ENCODE assay signal across 2 cellular contexts in the genomic region with DNA sequence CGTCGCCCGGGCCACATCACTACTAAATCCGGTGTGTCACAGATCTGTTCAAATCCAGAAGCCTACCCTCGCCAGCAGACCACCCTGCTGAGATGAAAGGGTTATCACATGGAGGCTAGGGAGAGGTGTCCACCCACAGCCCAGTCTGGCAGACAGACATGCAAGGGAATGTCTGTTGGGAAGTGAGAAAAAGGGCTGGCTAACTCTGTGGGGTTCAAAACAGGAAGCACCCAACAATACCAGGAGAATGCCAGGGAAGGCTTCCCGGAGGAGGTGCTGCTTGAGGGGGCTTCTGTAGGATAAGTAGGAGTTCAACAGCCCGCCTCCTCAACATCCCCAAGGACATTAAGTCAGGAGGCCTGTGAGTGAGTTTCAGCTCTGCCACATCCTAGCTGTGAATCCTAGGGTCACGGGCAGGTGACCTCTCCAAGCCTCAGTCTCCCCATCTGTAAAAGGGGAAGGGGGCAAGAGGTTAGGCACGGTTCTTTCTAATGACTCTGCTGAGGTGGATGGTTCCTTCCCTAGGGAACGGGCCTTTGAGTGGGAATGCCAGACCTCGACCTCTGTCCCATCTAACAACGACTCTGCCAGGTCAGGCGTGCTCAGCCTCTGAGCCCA.
TF ChIP-seq lines count a peak whose summit lies in the region.

No MANE protein-coding gene starts in this region.

TF ChIP-seq in A549, 52 proteins besides CTCF, POLR2A, EP300 and RAD21:
- TF ChIP-seq KDM1A (IDR thresholded peaks at IDR 0.05; ENCODE audit: low read depth) (0 out of 2 replicates have a peak, but pooled peaks have one; percentile 12), RFX5 (IDR thresholded peaks at IDR 0.05) (no peak), HDAC2 (IDR thresholded peaks at IDR 0.05) (no peak), ZFP36 (IDR thresholded peaks at IDR 0.05; ENCODE audit: borderline replicate concordance, partially characterized antibody) (peak; percentile 1), HEYL (CRISPR knock-in tag; IDR thresholded peaks at IDR 0.05) (no peak), NR3C1 (IDR thresholded peaks at IDR 0.05) (no peak), JUNB (IDR thresholded peaks at IDR 0.05) (no peak), E2F6 (IDR thresholded peaks at IDR 0.05; ENCODE audit: borderline replicate concordance, low read depth) (no peak)
- TF ChIP-seq, protein P1, sequence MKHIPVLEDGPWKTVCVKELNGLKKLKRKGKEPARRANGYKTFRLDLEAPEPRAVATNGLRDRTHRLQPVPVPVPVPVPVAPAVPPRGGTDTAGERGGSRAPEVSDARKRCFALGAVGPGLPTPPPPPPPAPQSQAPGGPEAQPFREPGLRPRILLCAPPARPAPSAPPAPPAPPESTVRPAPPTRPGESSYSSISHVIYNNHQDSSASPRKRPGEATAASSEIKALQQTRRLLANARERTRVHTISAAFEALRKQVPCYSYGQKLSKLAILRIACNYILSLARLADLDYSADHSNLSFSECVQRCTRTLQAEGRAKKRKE (CRISPR knock-in tag; IDR thresholded peaks at IDR 0.05; ENCODE audit: low read depth): no peak

TF ChIP-seq in IMR-90, 13 proteins besides CTCF, POLR2A, EP300 and RAD21:
- TF ChIP-seq NFE2L2 (IDR thresholded peaks at IDR 0.05; ENCODE audit: low read depth, low read length) (no peak), SMC3 (IDR thresholded peaks at IDR 0.05; ENCODE audit: low read depth, low read length) (no peak), BHLHE40 (IDR thresholded peaks at IDR 0.05; ENCODE audit: low read depth, low read length) (no peak), FOS (IDR thresholded peaks at IDR 0.05; ENCODE audit: low read depth, low read length) (no peak), MAFK (IDR thresholded peaks at IDR 0.05; ENCODE audit: low read depth, low read length) (no peak), MAZ (IDR thresholded peaks at IDR 0.05; ENCODE audit: borderline replicate concordance, low read depth, low read length) (no peak), USF2 (IDR thresholded peaks at IDR 0.05; ENCODE audit: low read depth, low read length) (peak; percentile 4; the same call in 1 of the 2 replicates), CEBPB (IDR thresholded peaks at IDR 0.05; ENCODE audit: low read depth, low read length) (no peak), RCOR1 (IDR thresholded peaks at IDR 0.05; ENCODE audit: insufficient replicate concordance, low read length) (peak; percentile 20), RFX5 (IDR thresholded peaks at IDR 0.05; ENCODE audit: low read depth, low read length) (no peak), CHD1 (IDR thresholded peaks at IDR 0.05; ENCODE audit: low read depth, low read length) (no peak), ELK1 (IDR thresholded peaks at IDR 0.05; ENCODE audit: borderline replicate concordance, low read depth, low read length) (no peak), MXI1 (IDR thresholded peaks at IDR 0.05; ENCODE audit: borderline replicate concordance, low read depth, low read length) (no peak)
